ENCODE assay signal across 8 cellular contexts in genomic region chr15:75452364-75452967, GRCh38. TPM values are rescaled to one million over a fixed set of nuclear protein-coding genes. Genes with fewer than 3 reads are reported as not detected.
DNase-seq lines count a peak whose midpoint lies in the region; ATAC-seq and TF ChIP-seq lines count a peak whose summit lies in the region.

No MANE protein-coding gene starts in this region.

- intact Hi-C loops in uterus (cut with DNase I; ENCODE audit: low total_unique reads): no loop called here

- no peak for TF ChIP-seq POLR2A in uterus (IDR thresholded peaks at IDR 0.05)

- H3K27ac ChIP-seq in right atrium auricular region (peak overlapping the region; percentile 100), uterus (peak overlapping the region; percentile 98 to 99)

- H3K4me1 Mint-ChIP-seq in T-helper 1 cell treated with Interleukin-12 subunit alpha and Interleukin-12 subunit beta and Interleukin-4 antibody, amounts not matched to agents 30 μg/mL and 1 μg/mL, for 36 hours (ENCODE audit: low read depth): peaks cover 32% of the 10 kb centered on the region

- H3K4me3 Mint-ChIP-seq in T-helper 1 cell treated with Interleukin-12 subunit alpha and Interleukin-12 subunit beta and Interleukin-4 antibody, amounts not matched to agents 30 μg/mL and 1 μg/mL, for 36 hours: peak overlapping the region; percentile 97

- H3K4me1 ChIP-seq in right atrium auricular region (peaks cover 0 to 41% of the 10 kb centered on the region in 2 donors), uterus (peaks cover 6 to 7% of the 10 kb centered on the region in 2 donors)

- no peaks in the 10 kb centered on the region for H3K27me3 Mint-ChIP-seq in T-helper 1 cell treated with Interleukin-12 subunit alpha and Interleukin-12 subunit beta and Interleukin-4 antibody, amounts not matched to agents 30 μg/mL and 1 μg/mL, for 36 hours (ENCODE audit: low read depth)

- no peaks in the 10 kb centered on the region for H3K36me3 ChIP-seq in right atrium auricular region
- no peaks in the 10 kb centered on the region for H3K36me3 ChIP-seq in uterus

- DNase-seq in GM04504 (ENCODE audit: low read depth): peak; percentile 58
- DNase-seq in NCI-H1436 treated with DMSO at 0.1 percent for 48 hours (lab: John Stamatoyannopoulos, UW): peak; percentile 16
- peak; percentile 70 for DNase-seq in amniotic stem cell (lab: John Stamatoyannopoulos, UW)
- peak; percentile 91 for DNase-seq in right atrium auricular region (ENCODE audit: low spot score)
- DNase-seq in putamen (ENCODE audit: low spot score): peak; percentile 84
- DNase-seq in uterus: peak; percentile 90

- H3K9me3 ChIP-seq in right atrium auricular region (no peaks in the 10 kb centered on the region), uterus (no peaks in the 10 kb centered on the region)

- H3K36me3 Mint-ChIP-seq in T-helper 1 cell treated with Interleukin-12 subunit alpha and Interleukin-12 subunit beta and Interleukin-4 antibody, amounts not matched to agents 30 μg/mL and 1 μg/mL, for 36 hours (ENCODE audit: low read depth): peaks cover 2% of the 10 kb centered on the region

- H3K27ac Mint-ChIP-seq in T-helper 1 cell treated with Interleukin-12 subunit alpha and Interleukin-12 subunit beta and Interleukin-4 antibody, amounts not matched to agents 30 μg/mL and 1 μg/mL, for 36 hours: peak overlapping the region; percentile 99

- H3K9me3 Mint-ChIP-seq in T-helper 1 cell treated with Interleukin-12 subunit alpha and Interleukin-12 subunit beta and Interleukin-4 antibody, amounts not matched to agents 30 μg/mL and 1 μg/mL, for 36 hours: no peaks in the 10 kb centered on the region

- ATAC-seq in HG03469 (IDR thresholded peaks at IDR 0.05; ENCODE audit: unreplicated experiment): no peak

- H3K4me3 ChIP-seq in right atrium auricular region (peak overlapping the region; percentile 50 to 59), uterus (peak overlapping the region; percentile 60 to 76)

- TF ChIP-seq CTCF in right atrium auricular region (IDR thresholded peaks at IDR 0.05): no peak
- TF ChIP-seq CTCF in uterus (IDR thresholded peaks at IDR 0.05): peak in 1 of 4 experiments; percentile 2

- no peaks in the 10 kb centered on the region for H3K27me3 ChIP-seq in right atrium auricular region
- no peaks in the 10 kb centered on the region for H3K27me3 ChIP-seq in uterus

RNA-seq across cellular contexts. Expression of gene SIN3A, which starts 1.0 kb away (rescaled TPM):
- 10 to 100 TPM; 16.0 to 25.5 TPM for total RNA-seq in right atrium auricular region
- total RNA-seq in uterus: 100 to 1,000 TPM in 1 of 4 donors, 10 to 100 TPM in 3; 20.3 to 116 (median 55.2) TPM

Comparison
In these comparisons a context has a peak if more than half of its experiments do, and no peak if none do; other contexts are left out.
1. DNase-seq: peak in every context shown above with its lines; median percentile 91 in right atrium auricular region; 90 in uterus; 84 in putamen; 70 in amniotic stem cell; 58 in GM04504; 16 in NCI-H1436 treated with DMSO at 0.1 percent for 48 hours.